In genomic region chr16:28097500-28097899, GRCh38 we compare ENCODE assay signal across 19 cellular contexts. TPM values are rescaled to one million over a fixed set of nuclear protein-coding genes. Genes with fewer than 3 reads are reported as not detected.
"Had no signal": no experiment of that assay in that cellular context is flagged by ENCODE, and none has a peak within 500 bp of the region (broad histone marks: within the 10 kb centered on the region; RNA-seq: fewer than 3 reads in every experiment).

No MANE protein-coding gene starts in this region.

- H3K27ac ChIP-seq: epithelial cell of prostate, foreskin keratinocyte, left ventricle myocardium inferior, neural progenitor cell, pancreas, SK-N-MC, tibial nerve, WERI-Rb-1 had no signal

- H3K9me3 Mint-ChIP-seq: activated T-helper 2 cell treated with anti-CD3 and anti-CD28 coated beads, Interferon-gamma antibody, Interleukin-2, Interleukin-4, amounts not matched to agents 10 μg/mL and 5 μg/mL and 100 μg/mL, durations not matched to agents 14 hours and 24 hours and 36 hours; neural progenitor cell; stimulated activated naive CD8-positive, alpha-beta T cell treated with anti-CD3 and anti-CD28 coated beads, Interleukin-15, Interleukin-2, amounts not matched to agents 100 ng/mL and 50 ng/mL, for 24 hours had no signal

- H3K4me3 ChIP-seq: left ventricle myocardium inferior, neural progenitor cell, pancreas, SK-N-MC, tibial nerve had no signal

- H3K4me2 ChIP-seq: neural progenitor cell had no signal

- H3K4me1 ChIP-seq: foreskin keratinocyte, left ventricle myocardium inferior, pancreas, tibial nerve had no signal

- H3K36me3 ChIP-seq: neural progenitor cell had no signal

- DNase-seq: activated CD4-positive, alpha-beta T cell treated with anti-CD3 and anti-CD28 coated beads for 1 hour; activated CD4-positive, alpha-beta T cell treated with anti-CD3 and anti-CD28 coated beads, Interleukin-2, amount 50 U/mL, for 48 hours; activated naive CD4-positive, alpha-beta T cell treated with anti-CD3 and anti-CD28 coated beads, Interleukin-2, amount 50 U/mL, for 16 hours; kidney glomerular epithelial cell; left ventricle myocardium inferior; Right ventricle myocardium superior; stimulated activated CD8-positive, alpha-beta memory T cell treated with anti-CD3 and anti-CD28 coated beads, Interleukin-4, amount 100 ng/mL, for 48 hours; WERI-Rb-1 had no signal

- H3K27ac Mint-ChIP-seq: activated T-helper 2 cell treated with anti-CD3 and anti-CD28 coated beads, Interferon-gamma antibody, Interleukin-2, Interleukin-4, amounts not matched to agents 10 μg/mL and 5 μg/mL and 100 μg/mL, durations not matched to agents 14 hours and 24 hours and 36 hours; stimulated activated naive CD8-positive, alpha-beta T cell treated with anti-CD3 and anti-CD28 coated beads, Interleukin-15, Interleukin-2, amounts not matched to agents 100 ng/mL and 50 ng/mL, for 24 hours had no signal

- H3K4me3 Mint-ChIP-seq: neural progenitor cell; stimulated activated naive CD8-positive, alpha-beta T cell treated with anti-CD3 and anti-CD28 coated beads, Interleukin-15, Interleukin-2, amounts not matched to agents 100 ng/mL and 50 ng/mL, for 24 hours had no signal

- H3K27me3 Mint-ChIP-seq: stimulated activated naive CD8-positive, alpha-beta T cell treated with anti-CD3 and anti-CD28 coated beads, Interleukin-15, Interleukin-2, amounts not matched to agents 100 ng/mL and 50 ng/mL, for 24 hours had no signal

- H2AFZ ChIP-seq: neural progenitor cell had no signal

- H3K27me3 ChIP-seq: foreskin keratinocyte, neural progenitor cell, pancreas, tibial nerve had no signal

- ATAC-seq: sciatic nerve had no signal

- H3K9me3 ChIP-seq: left ventricle myocardium inferior, pancreas, tibial nerve had no signal

RNA-seq across cellular contexts. Expression of gene GSG1L, which starts 34.0 kb away (rescaled TPM):
- total RNA-seq: activated T-helper 2 cell treated with anti-CD3 and anti-CD28 coated beads, Interferon-gamma antibody, Interleukin-2, Interleukin-4, amounts not matched to agents 10 μg/mL and 5 μg/mL and 100 μg/mL, durations not matched to agents 14 hours and 24 hours and 36 hours; dermis microvascular lymphatic vessel endothelial cell; fibroblast of lung; foreskin keratinocyte; Right ventricle myocardium superior; tibial nerve had no signal
